Comparison of ENCODE assay signal across 27 cellular contexts in the genomic region with DNA sequence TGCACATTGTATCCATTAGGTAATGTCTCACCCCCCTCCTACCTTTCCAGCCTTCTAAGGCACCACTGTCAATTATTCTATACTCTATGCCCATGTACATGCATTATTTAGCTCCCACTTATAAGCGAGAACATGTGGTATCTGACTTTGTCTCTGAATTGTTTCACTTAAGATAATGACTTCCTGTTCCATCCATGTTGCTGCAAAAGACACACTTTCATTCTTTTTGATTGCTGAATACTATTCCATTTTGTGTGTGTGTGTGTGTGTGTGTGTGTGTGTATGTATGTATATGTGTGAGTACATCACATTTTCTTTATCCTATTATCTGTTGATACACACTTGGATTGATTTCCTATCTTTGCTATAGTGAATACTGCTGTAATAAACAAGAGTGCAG.
"Had no signal": no experiment of that assay in that cellular context is flagged by ENCODE, and none has a peak within 500 bp of the region (broad histone marks: within the 10 kb centered on the region; RNA-seq: fewer than 3 reads in every experiment).

No MANE protein-coding gene starts in this region.

- FAIRE-seq: urothelium cell line had no signal

- H3K4me1 ChIP-seq: stomach, suprapubic skin, testis, thyroid gland, tibial artery, tibial nerve, transverse colon, upper lobe of left lung, upper lobe of right lung had no signal

- H3K4me3 ChIP-seq: stomach, suprapubic skin, testis, thoracic aorta, thyroid gland, tibial artery, tibial nerve, transverse colon, upper lobe of left lung, upper lobe of right lung, uterus, vagina had no signal

- H3K27ac ChIP-seq: stomach, suprapubic skin, testis, thoracic aorta, thyroid gland, tibial artery, tibial nerve, transverse colon, upper lobe of left lung, upper lobe of right lung, vagina had no signal

- H3K9me3 ChIP-seq: stomach, suprapubic skin, testis, thoracic aorta, thyroid gland, tibial artery, tibial nerve, transverse colon, upper lobe of left lung, upper lobe of right lung, uterus, vagina had no signal

- H3K27me3 ChIP-seq: stomach, suprapubic skin, testis, thyroid gland, tibial artery, tibial nerve, transverse colon, upper lobe of left lung, upper lobe of right lung, uterus, vagina had no signal

- DNase-seq: stimulated activated CD4-positive, alpha-beta T cell treated with anti-CD3 and anti-CD28 coated beads, Interleukin-2, amount 100 ng/mL, for 48 hours; stimulated activated CD4-positive, alpha-beta T cell treated with anti-CD3 and anti-CD28 coated beads, Interleukin-4, amount 100 ng/mL, for 1 hour; stimulated activated CD4-positive, alpha-beta T cell treated with anti-CD3 and anti-CD28 coated beads, Interleukin-4, amount 100 ng/mL, for 24 hours; stimulated activated CD4-positive, alpha-beta T cell treated with anti-CD3 and anti-CD28 coated beads, Interleukin-4, amount 100 ng/mL, for 4 hours; stimulated activated CD8-positive, alpha-beta memory T cell treated with anti-CD3 and anti-CD28 coated beads, Interleukin-4, amount 100 ng/mL, for 48 hours; stimulated activated naive B cell treated with anti-CD40 and anti-IgM and Interleukin-4, amounts not matched to agents 10 μg/mL and 1 μg/mL and 100 μg/mL, for 72 hours; stimulated activated naive CD4-positive, alpha-beta T cell; stimulated activated naive CD4-positive, alpha-beta T cell treated with Interleukin-2 at 50 U/mL for 16 hours; stimulated activated naive CD8-positive, alpha-beta T cell treated with anti-CD3 and anti-CD28 coated beads, Interleukin-15, amount 100 ng/mL, for 72 hours; stimulated activated naive CD8-positive, alpha-beta T cell treated with anti-CD3 and anti-CD28 coated beads, Interleukin-15, Interleukin-2, amounts not matched to agents 100 U/mL and 50 U/mL, for 24 hours; stomach; substantia nigra; testis; thyroid gland; tibial artery; transverse colon; trophoblast cell; upper lobe of left lung; upper lobe of right lung; uterus had no signal

- ATAC-seq: stimulated activated effector memory CD8-positive, alpha-beta T cell treated with anti-CD3 and anti-CD28 coated beads, Interleukin-12 subunit alpha, Interleukin-12 subunit beta, amount 100 ng/mL, for 72 hours; stimulated activated memory B cell treated with anti-CD40 and anti-IgM and Interleukin-4, amounts not matched to agents 10 μg/mL and 1 μg/mL and 100 μg/mL, for 72 hours; stimulated activated naive B cell treated with anti-CD40 and anti-IgM and Interleukin-4, amounts not matched to agents 10 μg/mL and 1 μg/mL and 100 μg/mL, for 72 hours; stimulated activated naive CD8-positive, alpha-beta T cell treated with anti-CD3 and anti-CD28 coated beads, Interleukin-15, amount 100 ng/mL, for 72 hours; stimulated activated naive CD8-positive, alpha-beta T cell treated with anti-CD3 and anti-CD28 coated beads, Interleukin-15, Interleukin-2, amounts not matched to agents 100 U/mL and 50 U/mL, for 24 hours; upper lobe of right lung had no signal

- H3K36me3 ChIP-seq: stomach, suprapubic skin, thoracic aorta, thyroid gland, tibial nerve, transverse colon, upper lobe of left lung, upper lobe of right lung, uterus, vagina had no signal
